Comparison of ENCODE assay signal across 22 cellular contexts in the genomic region with DNA sequence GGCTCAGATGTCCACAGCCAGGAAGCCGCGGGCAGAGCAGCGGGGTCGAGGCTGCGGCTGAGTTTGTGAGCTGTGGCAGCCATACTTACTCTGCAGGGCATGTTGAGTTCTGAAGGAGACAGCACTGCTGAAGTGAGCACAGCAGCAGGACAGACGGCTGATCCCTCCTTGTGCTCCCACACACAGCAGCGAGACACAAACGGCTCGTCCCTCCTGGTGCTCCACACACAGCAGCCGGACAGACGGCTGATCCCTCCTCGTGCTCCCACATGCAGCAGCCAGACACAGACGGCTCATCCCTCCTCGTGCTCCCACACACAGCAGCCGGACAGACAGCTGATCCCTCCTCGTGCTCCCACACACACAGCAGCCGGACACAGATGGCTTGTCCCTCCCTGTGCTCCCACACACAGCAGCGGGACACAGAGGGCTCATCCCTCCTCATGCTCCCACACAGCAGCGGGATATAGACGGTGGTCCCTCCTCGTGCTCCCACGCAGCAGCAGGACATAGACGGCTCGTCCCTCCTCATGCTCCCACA.
DNase-seq lines count a peak whose midpoint lies in the region; ATAC-seq, FAIRE-seq and TF ChIP-seq lines count a peak whose summit lies in the region.
"Had no signal": no experiment of that assay in that cellular context is flagged by ENCODE, and none has a peak within 500 bp of the region (broad histone marks: within the 10 kb centered on the region; RNA-seq: fewer than 3 reads in every experiment).

No MANE protein-coding gene starts in this region.

- intact Hi-C loops in K562 (cut with micrococcal nuclease) = no loop called here
- intact Hi-C loops in spleen (cut with DNase I; ENCODE audit: low total_unique reads) = no loop called here

- H3K9me1 ChIP-seq in K562 (ENCODE audit: control insufficient read depth, insufficient read depth, low read length) = no peaks in the 10 kb centered on the region

- no peak overlapping the region for H4K5ac ChIP-seq in H9 (ENCODE audit: insufficient read length, low read depth, low read length)

- peaks cover 11% of the 10 kb centered on the region in 2 experiments for H3K9me3 Mint-ChIP-seq in H9

- TF ChIP-seq EP300 in K562 (IDR thresholded peaks at IDR 0.05; ENCODE audit: low read length) = no peak

- H4K8ac ChIP-seq in H9 (replicated peaks; ENCODE audit: insufficient read length, low read depth, low read length) = no peak overlapping the region

- H3K36me3 ChIP-seq in K562 (ENCODE audit: control insufficient read depth, insufficient read depth, low read length) (no peaks in the 10 kb centered on the region), spleen (no peaks in the 10 kb centered on the region)
- H3K36me3 ChIP-seq: uterus had no signal

- H3K9ac ChIP-seq in H9 (ENCODE audit: extremely low read depth, insufficient read length, low read length) = no peak overlapping the region
- 0 out of 4 replicates have a peak overlapping the region, but pooled peaks of 1 of the 2 experiments have one; percentile 1 for H3K9ac ChIP-seq in K562 (ENCODE audit: insufficient read depth in 1 of 2, low read depth in 2 of 2, low read length in 2 of 2)

- H3K27ac ChIP-seq in H9 (ENCODE audit: insufficient read length, low read depth, low read length) = no peak overlapping the region
- H3K27ac ChIP-seq in K562 (ENCODE audit: extremely low read depth, low read depth, low read length) = no peak overlapping the region
- no peak overlapping the region for H3K27ac ChIP-seq in spleen
- H3K27ac ChIP-seq: uterus had no signal

- no peaks in the 10 kb centered on the region for H3K27me3 Mint-ChIP-seq in H9 (ENCODE audit: low read depth)
- H3K27me3 Mint-ChIP-seq: activated CD8-positive, alpha-beta T cell treated with anti-CD3 and anti-CD28 coated beads for 36 hours; central memory CD8-positive, alpha-beta T cell had no signal

- ATAC-seq in K562 (no peak), GM18511 (IDR thresholded peaks at IDR 0.05; ENCODE audit: unreplicated experiment) (no peak)
- ATAC-seq: activated CD4-positive, CD25-positive, alpha-beta regulatory T cell treated with anti-CD3 and anti-CD28 coated beads, Interleukin-2, amount 50 U/mL, for 24 hours; activated CD8-positive, alpha-beta T cell treated with anti-CD3 and anti-CD28 coated beads for 36 hours had no signal

- no peak overlapping the region for H2AFZ ChIP-seq in H9 (ENCODE audit: low read length)
- no peak overlapping the region for H2AFZ ChIP-seq in K562 (ENCODE audit: low read depth, low read length)

- H3K4me3 Mint-ChIP-seq in H9 = no peak overlapping the region
- H3K4me3 Mint-ChIP-seq: activated CD8-positive, alpha-beta T cell treated with anti-CD3 and anti-CD28 coated beads for 36 hours; central memory CD8-positive, alpha-beta T cell; HFFc6 had no signal

- H2BK5ac ChIP-seq in H9 (ENCODE audit: insufficient read length, low read length) = no peak overlapping the region

- H3T11ph ChIP-seq in H9 (ENCODE audit: low read length) = no peak overlapping the region

- H3K36me3 Mint-ChIP-seq in H9 (ENCODE audit: insufficient read depth in 1 of 3, low read depth in 3 of 3) = peaks cover 5 to 13% (median 10%) of the 10 kb centered on the region in 3 experiments; a peak in 6 of 7 replicates

- DNase-seq in H9 (peak; percentile 20), K562 (ENCODE audit: extremely low read depth in 1 of 4, low spot score in 3 of 4) (no peak), mesenteric fat pad (ENCODE audit: low spot score) (peak; percentile 84), spleen (peak; percentile 52), SK-N-DZ (ENCODE audit: low spot score) (no peak), middle frontal gyrus (ENCODE audit: extremely low spot score, low spot score) (no peak)
- DNase-seq: activated CD8-positive, alpha-beta T cell treated with anti-CD3 and anti-CD28 coated beads for 36 hours; activated gamma-delta T cell; activated T-cell treated with anti-CD3 and anti-CD28 coated beads for 4 hours; C1 segment of cervical spinal cord; Caco-2; HFFc6; NCI-H446 treated with DMSO at 0.1 percent for 48 hours; NCI-H82; stimulated activated CD4-positive, alpha-beta T cell treated with anti-CD3 and anti-CD28 coated beads, Interleukin-2, amount 100 ng/mL, for 24 hours had no signal

- H3K27ac Mint-ChIP-seq in H9 = peak overlapping the region; percentile 18 to 82 (median 63); a peak in 6 of 7 replicates
- H3K27ac Mint-ChIP-seq: activated CD8-positive, alpha-beta T cell treated with anti-CD3 and anti-CD28 coated beads for 36 hours; HFFc6 had no signal

- H3K27me3 ChIP-seq in H9 (ENCODE audit: insufficient read depth, low read length) (no peaks in the 10 kb centered on the region), K562 (ENCODE audit: control insufficient read depth in 2 of 2, insufficient read depth in 2 of 2, low read length in 2 of 2) (peaks cover 39 to 67% of the 10 kb centered on the region in 2 experiments), spleen (replicated peaks in 1 of 7) (no peaks in the 10 kb centered on the region)
- H3K27me3 ChIP-seq: uterus had no signal

- TF ChIP-seq CTCF in H9 (conservative IDR thresholded peaks at IDR 0.05) (no peak), K562 (IDR thresholded peaks at IDR 0.05 in 2 of 3, conservative IDR thresholded peaks at IDR 0.05 in 1 of 3; ENCODE audit: insufficient read depth in 2 of 3, low read depth in 1 of 3, low read length in 3 of 3) (no peak), spleen (IDR thresholded peaks at IDR 0.05 in 8 of 11, conservative IDR thresholded peaks at IDR 0.05 in 3 of 11) (no peak)

- peaks cover 9 to 17% of the 10 kb centered on the region in 2 experiments; a peak in 3 of 4 replicates for H3K4me1 Mint-ChIP-seq in H9
- H3K4me1 Mint-ChIP-seq: central memory CD8-positive, alpha-beta T cell had no signal

- POLR2A ChIA-PET in K562 (lab: Yijun Ruan, JAX) = interaction anchor here (0.6 kb wide), 1 partner anchor 12 kb away, joined by 3 read pairs; no protein-coding TSS in a partner anchor

- in situ Hi-C loops in K562 (cut with MboI) = no loop called here

- H3K18ac ChIP-seq in H9 (ENCODE audit: insufficient read length, low read depth, low read length) = no peak overlapping the region

- no peaks in the 10 kb centered on the region for H3K9me3 ChIP-seq in H9 (ENCODE audit: control insufficient read depth, low read depth, low read length)
- no peaks in the 10 kb centered on the region for H3K9me3 ChIP-seq in K562 (replicated peaks; ENCODE audit: control insufficient read depth, insufficient read depth, low read depth, low read length)
- peaks cover 0 to 30% (median 23%) of the 10 kb centered on the region in 8 donors for H3K9me3 ChIP-seq in spleen
- H3K9me3 ChIP-seq: uterus had no signal

- BruUV-seq in K562 (replicated peaks; lab: Mats Ljungman, UMichigan) = no TSS peak

- TF ChIP-seq POLR2A in K562 (conservative IDR thresholded peaks at IDR 0.05) (no peak), spleen (IDR thresholded peaks at IDR 0.05) (no peak)

- peak overlapping the region; percentile 64 for H3K14ac ChIP-seq in H9 (ENCODE audit: insufficient read depth, low read length)

- no peak overlapping the region for H3K56ac ChIP-seq in H9 (ENCODE audit: insufficient read length, low read depth, low read length)

- H2BK15ac ChIP-seq in H9 (ENCODE audit: low read depth, low read length) = no peak overlapping the region

- no peaks in the 10 kb centered on the region for H3K23me2 ChIP-seq in H9 (ENCODE audit: insufficient read length, low read depth, low read length, poor library complexity, severe bottlenecking)

- CTCF ChIA-PET in K562 (lab: Yijun Ruan, JAX; ENCODE audit: low intra/inter-chr PET ratio) = no interaction called here

- H3K4me3 ChIP-seq in K562 = no peak overlapping the region
- H3K4me3 ChIP-seq in spleen = no peak overlapping the region
- H3K4me3 ChIP-seq: lung, smooth muscle cell, uterus had no signal

- no peak overlapping the region for H2BK20ac ChIP-seq in H9 (ENCODE audit: low read depth, low read length, poor library complexity, severe bottlenecking)

- H3K79me2 ChIP-seq in H9 (ENCODE audit: insufficient read depth, low read length) = no peaks in the 10 kb centered on the region
- no peaks in the 10 kb centered on the region for H3K79me2 ChIP-seq in K562 (ENCODE audit: control insufficient read depth, insufficient read depth, low read length)

- no CpG with 5 or more reads among the region's 24 CpGs for WGBS in H9 (ENCODE audit: extremely low coverage, insufficient read length, low lambda C conversion rate)
- 1% methylated on average over 24 of the region's 24 CpGs for WGBS in K562 (ENCODE audit: insufficient coverage, low coverage, missing lambda C conversion rate)
- WGBS in spleen, 5 donors = 74 to 89% (median 82%) methylated on average over 17 to 24 of the region's 24 CpGs

- H3K79me1 ChIP-seq in H9 (ENCODE audit: insufficient read depth, low read depth, low read length, poor library complexity, severe bottlenecking) = no peaks in the 10 kb centered on the region

- no peak overlapping the region for H3K4ac ChIP-seq in H9 (ENCODE audit: low read depth, low read length)

- no peaks in the 10 kb centered on the region for H3K4me1 ChIP-seq in H9 (ENCODE audit: insufficient read depth, low read length)
- H3K4me1 ChIP-seq in K562 (replicated peaks in 1 of 2; ENCODE audit: control insufficient read depth in 2 of 2, insufficient read depth in 2 of 2, low read length in 2 of 2) = no peaks in the 10 kb centered on the region
- H3K4me1 ChIP-seq in spleen = no peaks in the 10 kb centered on the region
- H3K4me1 ChIP-seq: Caco-2, uterus had no signal

- no peak overlapping the region for H2BK12ac ChIP-seq in H9 (ENCODE audit: insufficient read length, low read depth, low read length)

- no peak for TF ChIP-seq RAD21 in K562 (CRISPR knock-in tag; conservative IDR thresholded peaks at IDR 0.05 in 1 of 2, IDR thresholded peaks at IDR 0.05 in 1 of 2)

- H4K91ac ChIP-seq in H9 (ENCODE audit: insufficient read length, low read depth, low read length) = no peak overlapping the region

- H4K20me1 ChIP-seq in H9 (ENCODE audit: control insufficient read depth, insufficient read depth, insufficient read length) (no peaks in the 10 kb centered on the region), K562 (replicated peaks; ENCODE audit: control insufficient read depth, insufficient read depth, low read length) (0 out of 2 replicates have a peak, but pooled peaks cover 5% of the 10 kb centered on the region)

- no peak overlapping the region for H3K23ac ChIP-seq in H9 (ENCODE audit: insufficient read length, low read depth, low read length)

- FAIRE-seq in K562 (lab: Jason Lieb, UNC) = no peak
- FAIRE-seq: endothelial cell of umbilical vein had no signal

- H2BK120ac ChIP-seq in H9 (ENCODE audit: low read depth, low read length, poor library complexity, severe bottlenecking) = no peak overlapping the region

- H3K4me2 ChIP-seq in H9 (ENCODE audit: insufficient read depth, insufficient read length, low read length) = no peak overlapping the region
- H3K4me2 ChIP-seq in K562 (ENCODE audit: insufficient read depth, low read length) = no peak overlapping the region
- H3K4me2 ChIP-seq: smooth muscle cell had no signal

- H2AK5ac ChIP-seq in H9 (ENCODE audit: insufficient read length, low read length) = no peak overlapping the region

Comparison
In these comparisons a context has a peak if more than half of its experiments do, and no peak if none do; other contexts are left out.
1. DNase-seq: peak in H9 (single experiment), mesenteric fat pad (single experiment) and spleen (single experiment); none in K562 (0 of 4), SK-N-DZ (single experiment) and middle frontal gyrus (single experiment).